ENCODE assay signal across 8 cellular contexts in genomic region chr6:43013020-43013842, GRCh38. TPM values are rescaled to one million over a fixed set of nuclear protein-coding genes. Genes with fewer than 3 reads are reported as not detected.
A peak's percentile ranks its signal among the peaks of the same experiment; 100 is the strongest.
DNase-seq lines count a peak whose midpoint lies in the region; ATAC-seq, FAIRE-seq and TF ChIP-seq lines count a peak whose summit lies in the region.

No MANE protein-coding gene starts in this region.

- H4K20me1 ChIP-seq in Karpas-422 (ENCODE audit: insufficient read depth, low read depth, low read length) = no peaks in the 10 kb centered on the region
- peaks cover 36% of the 10 kb centered on the region for H4K20me1 ChIP-seq in astrocyte (ENCODE audit: insufficient read depth, low read length)
- H4K20me1 ChIP-seq in keratinocyte (ENCODE audit: control insufficient read depth, extremely low read depth, insufficient read depth, low read length) = no peaks in the 10 kb centered on the region

- peak overlapping the region; percentile 78 for H3K27ac Mint-ChIP-seq in astrocyte (ENCODE audit: unreplicated experiment)

- no peaks in the 10 kb centered on the region for H3K9me2 ChIP-seq in Karpas-422 (replicated peaks; ENCODE audit: insufficient read depth, low read length)

- H3K4me1 ChIP-seq in Karpas-422 (ENCODE audit: low read length) (peaks cover 27% of the 10 kb centered on the region), astrocyte (ENCODE audit: insufficient read depth, low read length) (peaks cover 26% of the 10 kb centered on the region), keratinocyte (ENCODE audit: control insufficient read depth, extremely low read depth, insufficient read depth, low read length) (peaks cover 16% of the 10 kb centered on the region), stomach smooth muscle (ENCODE audit: control insufficient read depth, insufficient read depth, low read length) (peaks cover 52% of the 10 kb centered on the region)

- H2AFZ ChIP-seq in Karpas-422 (ENCODE audit: low read length) = no peak overlapping the region
- peak overlapping the region; percentile 50 for H2AFZ ChIP-seq in astrocyte (ENCODE audit: low read depth, low read length)
- peak overlapping the region; percentile 76 for H2AFZ ChIP-seq in keratinocyte (ENCODE audit: control insufficient read depth, low read length)

- peak overlapping the region; percentile 92 for H3K4me3 ChIP-seq in AG09309 (ENCODE audit: control insufficient read depth, low read depth, low read length)
- peak overlapping the region; percentile 96 for H3K4me3 ChIP-seq in Karpas-422 (ENCODE audit: low read length)
- peak overlapping the region; percentile 69 for H3K4me3 ChIP-seq in astrocyte (ENCODE audit: insufficient read depth, low read depth, low read length)
- peak overlapping the region; percentile 61 to 95 (median 87) for H3K4me3 ChIP-seq in keratinocyte (ENCODE audit: control insufficient read depth in 2 of 3, extremely low read depth in 1 of 3, insufficient read depth in 2 of 3, low read depth in 1 of 3, low read length in 3 of 3)
- H3K4me3 ChIP-seq in stomach smooth muscle (ENCODE audit: low read length in 2 of 2) = peak overlapping the region; percentile 78 to 91

- H3K79me2 ChIP-seq in Karpas-422 (ENCODE audit: low read length) = peaks cover 56% of the 10 kb centered on the region
- peaks cover 69% of the 10 kb centered on the region for H3K79me2 ChIP-seq in astrocyte (ENCODE audit: insufficient read depth, low read length)
- H3K79me2 ChIP-seq in keratinocyte (ENCODE audit: control insufficient read depth, insufficient read depth, low read length) = peaks cover 41% of the 10 kb centered on the region

- H3K36me3 ChIP-seq in Karpas-422 (ENCODE audit: insufficient read depth, low read length) (0 out of 2 replicates have a peak, but pooled peaks cover 19% of the 10 kb centered on the region), astrocyte (ENCODE audit: insufficient read depth, low read length) (peaks cover 32% of the 10 kb centered on the region), keratinocyte (ENCODE audit: control insufficient read depth in 2 of 2, extremely low read depth in 1 of 2, insufficient read depth in 2 of 2, low read length in 2 of 2) (peaks cover 29 to 34% of the 10 kb centered on the region in 2 experiments), stomach smooth muscle (ENCODE audit: control insufficient read depth in 2 of 2, insufficient read depth in 2 of 2, low read length in 2 of 2) (peaks cover 37 to 43% of the 10 kb centered on the region in 2 donors)

- H3K9me3 Mint-ChIP-seq in astrocyte (ENCODE audit: unreplicated experiment) = no peaks in the 10 kb centered on the region

- peak overlapping the region; percentile 39; the same call in 1 of the 2 replicates for H3K27ac ChIP-seq in Karpas-422 (ENCODE audit: low read length)
- peak overlapping the region; percentile 35 for H3K27ac ChIP-seq in astrocyte (ENCODE audit: low read depth, low read length)
- peak overlapping the region; percentile 27 for H3K27ac ChIP-seq in keratinocyte (ENCODE audit: control insufficient read depth, insufficient read depth, low read length)
- H3K27ac ChIP-seq in stomach smooth muscle (ENCODE audit: low read length) = peak overlapping the region; percentile 37

- H3K9me3 ChIP-seq in Karpas-422 (ENCODE audit: low read length) (no peaks in the 10 kb centered on the region), astrocyte (ENCODE audit: insufficient read depth, low read depth, low read length) (no peaks in the 10 kb centered on the region), keratinocyte (ENCODE audit: control insufficient read depth, low read depth, low read length) (no peaks in the 10 kb centered on the region), stomach smooth muscle (ENCODE audit: control insufficient read depth in 2 of 2, low read length in 2 of 2) (no peaks in the 10 kb centered on the region)

- dilution Hi-C loops in keratinocyte (cut with MboI; ENCODE audit: extremely low pct_ligation_motif_present, low sequenced_read_pairs) = no loop called here

- ATAC-seq in GM19043 (IDR thresholded peaks at IDR 0.05; ENCODE audit: low read depth, unreplicated experiment) (peak; percentile 3), HG02885 (IDR thresholded peaks at IDR 0.05; ENCODE audit: poor library complexity, unreplicated experiment) (no peak), GM21367 (IDR thresholded peaks at IDR 0.05; ENCODE audit: unreplicated experiment) (no peak)

- FAIRE-seq in astrocyte (lab: Jason Lieb, UNC) = no peak
- FAIRE-seq in keratinocyte (lab: Jason Lieb, UNC) = no peak

- peak overlapping the region; percentile 93 for H3K9ac ChIP-seq in Karpas-422 (ENCODE audit: low read length)
- peak overlapping the region; percentile 85 for H3K9ac ChIP-seq in astrocyte (ENCODE audit: low read length)
- H3K9ac ChIP-seq in keratinocyte (ENCODE audit: control insufficient read depth, extremely low read depth, insufficient read depth, low read length) = peak overlapping the region; percentile 76
- peak overlapping the region; percentile 82 to 84 for H3K9ac ChIP-seq in stomach smooth muscle (ENCODE audit: low read length in 2 of 2)

- H3K4me2 ChIP-seq in Karpas-422 (ENCODE audit: low read depth, low read length, poor library complexity, severe bottlenecking) = peak overlapping the region; percentile 96
- H3K4me2 ChIP-seq in astrocyte (ENCODE audit: low read length) = peak overlapping the region; percentile 92
- peak overlapping the region; percentile 73 for H3K4me2 ChIP-seq in keratinocyte (ENCODE audit: control insufficient read depth, extremely low read depth, insufficient read depth, low read depth, low read length)

- peaks cover 16% of the 10 kb centered on the region for H3K36me3 Mint-ChIP-seq in astrocyte (ENCODE audit: low read depth, unreplicated experiment)

- DNase-seq in AG09309 (ENCODE audit: low read depth) = no peak
- DNase-seq in Karpas-422 = no peak
- no peak for DNase-seq in astrocyte (ENCODE audit: low read depth)
- DNase-seq in keratinocyte (ENCODE audit: low read depth, low spot score) = no peak

- no peaks in the 10 kb centered on the region for H3K9me1 ChIP-seq in keratinocyte (ENCODE audit: control insufficient read depth, extremely low read depth, insufficient read depth, low read length)

- H3K4me3 Mint-ChIP-seq in astrocyte (ENCODE audit: unreplicated experiment) = peak overlapping the region; percentile 92

- TF ChIP-seq CTCF in AG09309 (IDR thresholded peaks at IDR 0.05; ENCODE audit: control insufficient read depth, insufficient read depth, low read depth, low read length, missing control alignments) (no peak), astrocyte (IDR thresholded peaks at IDR 0.05; ENCODE audit: insufficient read depth, low read depth, low read length) (no peak), keratinocyte (optimal IDR thresholded peaks at IDR 0.05 in 1 of 3, IDR thresholded peaks at IDR 0.05 in 1 of 3, conservative IDR thresholded peaks at IDR 0.05 in 1 of 3; ENCODE audit: extremely low read depth in 1 of 3, insufficient read depth in 2 of 3, low read length in 3 of 3) (no peak)

- no peaks in the 10 kb centered on the region for H3K27me3 Mint-ChIP-seq in astrocyte (ENCODE audit: low read depth, unreplicated experiment)

- peaks cover 15% of the 10 kb centered on the region for H3K4me1 Mint-ChIP-seq in astrocyte (ENCODE audit: low read depth, unreplicated experiment)

- H3K27me3 ChIP-seq in Karpas-422 (ENCODE audit: low read length) (no peaks in the 10 kb centered on the region), astrocyte (ENCODE audit: insufficient read depth, low read length) (no peaks in the 10 kb centered on the region), keratinocyte (ENCODE audit: control insufficient read depth, extremely low read depth, insufficient read depth, low read length) (no peaks in the 10 kb centered on the region), stomach smooth muscle (ENCODE audit: control insufficient read depth in 1 of 2, insufficient read depth in 2 of 2, low read length in 2 of 2) (no peaks in the 10 kb centered on the region)

RNA-seq across cellular contexts. Expression of gene MEA1, which starts 0.5 kb away (rescaled TPM):
- 51.7 and 113 TPM in 2 replicates for total RNA-seq in Karpas-422 (2014; rRNA removed; shearing (Covaris generic); ENCODE audit: low replicate concordance)
- total RNA-seq in astrocyte = 54.2 and 55.9 TPM in 2 replicates
- polyA plus RNA-seq in keratinocyte = 62.4 to 76.1 TPM (median 69.2 TPM) in 3 replicates
- 59.6 TPM for polyA plus RNA-seq in keratinocyte (2011; ENCODE audit: low read depth)
- polyA plus RNA-seq in keratinocyte (2011; cell fraction: cytosol; rRNA removed) = 63.6 and 76.7 TPM in 2 replicates
- polyA plus RNA-seq in keratinocyte (2011; cell fraction: nucleus; rRNA removed) = 21.9 and 27.2 TPM in 2 replicates
- 66.1 and 86.3 TPM in 2 replicates for polyA plus RNA-seq in keratinocyte (2012; ENCODE audit: low replicate concordance)
- polyA minus RNA-seq in keratinocyte = 32.2 to 40.2 TPM (median 34.9 TPM) in 3 replicates
- polyA minus RNA-seq in keratinocyte (2011; cell fraction: cytosol; rRNA and poly(A)+ RNA removed) = 27.4 TPM
- 5.3 and 7.8 TPM in 2 replicates for polyA minus RNA-seq in keratinocyte (2011; cell fraction: nucleus; rRNA and poly(A)+ RNA removed)

RNA-seq across cellular contexts. Expression of gene KLHDC3, which starts 0.8 kb away (rescaled TPM):
- total RNA-seq in Karpas-422 (2014; rRNA removed; shearing (Covaris generic); ENCODE audit: low replicate concordance) = 53.7 and 81.1 TPM in 2 replicates
- 67.4 and 69.6 TPM in 2 replicates for total RNA-seq in astrocyte
- polyA plus RNA-seq in keratinocyte = 22.4 to 30.3 TPM (median 24.8 TPM) in 3 replicates
- 13.6 TPM for polyA plus RNA-seq in keratinocyte (2011; ENCODE audit: low read depth)
- polyA plus RNA-seq in keratinocyte (2011; cell fraction: cytosol; rRNA removed) = 26.6 and 27.0 TPM in 2 replicates
- 28.5 and 30.7 TPM in 2 replicates for polyA plus RNA-seq in keratinocyte (2011; cell fraction: nucleus; rRNA removed)
- 29.4 and 29.6 TPM in 2 replicates for polyA plus RNA-seq in keratinocyte (2012; ENCODE audit: low replicate concordance)
- polyA minus RNA-seq in keratinocyte = 36.0 to 38.5 TPM (median 36.5 TPM) in 3 replicates
- 33.4 TPM for polyA minus RNA-seq in keratinocyte (2011; cell fraction: cytosol; rRNA and poly(A)+ RNA removed)
- polyA minus RNA-seq in keratinocyte (2011; cell fraction: nucleus; rRNA and poly(A)+ RNA removed) = 7.4 and 7.8 TPM in 2 replicates

RNA-seq across cellular contexts. Expression of gene RRP36, which starts 8.2 kb away (rescaled TPM):
- 31.5 and 46.2 TPM in 2 replicates for total RNA-seq in Karpas-422 (2014; rRNA removed; shearing (Covaris generic); ENCODE audit: low replicate concordance)
- total RNA-seq in astrocyte = 68.6 and 77.9 TPM in 2 replicates
- 57.1 to 101 TPM (median 67.5 TPM) in 3 replicates for polyA plus RNA-seq in keratinocyte
- 82.9 TPM for polyA plus RNA-seq in keratinocyte (2011; ENCODE audit: low read depth)
- 55.6 and 75.1 TPM in 2 replicates for polyA plus RNA-seq in keratinocyte (2011; cell fraction: cytosol; rRNA removed)
- polyA plus RNA-seq in keratinocyte (2011; cell fraction: nucleus; rRNA removed) = 42.1 and 44.9 TPM in 2 replicates
- 47.1 and 102 TPM in 2 replicates for polyA plus RNA-seq in keratinocyte (2012; ENCODE audit: low replicate concordance)
- 34.9 to 68.6 TPM (median 53.6 TPM) in 3 replicates for polyA minus RNA-seq in keratinocyte
- polyA minus RNA-seq in keratinocyte (2011; cell fraction: cytosol; rRNA and poly(A)+ RNA removed) = 42.0 TPM
- polyA minus RNA-seq in keratinocyte (2011; cell fraction: nucleus; rRNA and poly(A)+ RNA removed) = 13.5 and 25.3 TPM in 2 replicates

RNA-seq across cellular contexts. Expression of gene PPP2R5D, which starts 28.9 kb away (rescaled TPM):
- 34.8 and 39.8 TPM in 2 replicates for total RNA-seq in Karpas-422 (2014; rRNA removed; shearing (Covaris generic); ENCODE audit: low replicate concordance)
- 48.0 and 53.0 TPM in 2 replicates for total RNA-seq in astrocyte
- 44.4 to 59.9 TPM (median 49.6 TPM) in 3 replicates for polyA plus RNA-seq in keratinocyte
- polyA plus RNA-seq in keratinocyte (2011; ENCODE audit: low read depth) = 25.3 TPM
- polyA plus RNA-seq in keratinocyte (2011; cell fraction: cytosol; rRNA removed) = 67.1 and 68.5 TPM in 2 replicates
- 70.1 and 74.5 TPM in 2 replicates for polyA plus RNA-seq in keratinocyte (2011; cell fraction: nucleus; rRNA removed)
- polyA plus RNA-seq in keratinocyte (2012; ENCODE audit: low replicate concordance) = 23.0 and 42.6 TPM in 2 replicates
- 74.9 to 108 TPM (median 82.2 TPM) in 3 replicates for polyA minus RNA-seq in keratinocyte
- polyA minus RNA-seq in keratinocyte (2011; cell fraction: cytosol; rRNA and poly(A)+ RNA removed) = 38.6 TPM
- polyA minus RNA-seq in keratinocyte (2011; cell fraction: nucleus; rRNA and poly(A)+ RNA removed) = 19.1 and 36.2 TPM in 2 replicates

RNA-seq across cellular contexts. Expression of gene PEX6, which starts 34.2 kb away (rescaled TPM):
- 16.7 and 34.2 TPM in 2 replicates for total RNA-seq in Karpas-422 (2014; rRNA removed; shearing (Covaris generic); ENCODE audit: low replicate concordance)
- total RNA-seq in astrocyte = 22.7 and 27.1 TPM in 2 replicates
- 5.6 to 8.7 TPM (median 7.5 TPM) in 3 replicates for polyA plus RNA-seq in keratinocyte
- 3.3 TPM for polyA plus RNA-seq in keratinocyte (2011; ENCODE audit: low read depth)
- polyA plus RNA-seq in keratinocyte (2011; cell fraction: cytosol; rRNA removed) = 4.6 and 7.6 TPM in 2 replicates
- polyA plus RNA-seq in keratinocyte (2011; cell fraction: nucleus; rRNA removed) = 15.7 and 18.5 TPM in 2 replicates
- polyA plus RNA-seq in keratinocyte (2012; ENCODE audit: low replicate concordance) = 11.8 and 14.5 TPM in 2 replicates
- 10.1 to 16.9 TPM (median 14.6 TPM) in 3 replicates for polyA minus RNA-seq in keratinocyte
- polyA minus RNA-seq in keratinocyte (2011; cell fraction: cytosol; rRNA and poly(A)+ RNA removed) = 17.5 TPM
- 12.4 and 14.8 TPM in 2 replicates for polyA minus RNA-seq in keratinocyte (2011; cell fraction: nucleus; rRNA and poly(A)+ RNA removed)
